23 cellular contexts compared by ENCODE assay signal in the genomic region with DNA sequence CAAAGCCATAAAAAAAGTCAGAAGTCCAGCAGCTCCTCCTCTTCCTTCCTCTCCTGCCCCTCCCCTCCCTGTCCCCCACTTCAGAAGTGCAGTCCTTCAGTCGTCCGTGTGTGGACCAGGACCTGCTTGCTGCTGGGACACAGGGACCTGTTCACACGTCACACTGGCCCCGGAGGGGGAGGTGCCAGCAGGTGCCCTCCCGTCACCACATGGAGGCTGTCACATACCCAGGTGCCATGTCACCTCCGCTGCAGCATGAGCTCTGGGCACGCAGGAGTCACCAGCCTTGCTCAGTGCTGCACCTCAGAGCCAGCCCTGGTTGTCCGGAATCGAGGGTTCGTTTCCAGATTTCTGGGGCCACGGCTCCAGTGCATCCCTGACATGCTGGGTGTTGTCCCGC. TPM values are rescaled to one million over a fixed set of nuclear protein-coding genes. Genes with fewer than 3 reads are reported as not detected.
DNase-seq lines count a peak whose midpoint lies in the region; ATAC-seq and TF ChIP-seq lines count a peak whose summit lies in the region.
"Had no signal": no experiment of that assay in that cellular context is flagged by ENCODE, and none has a peak within 500 bp of the region (broad histone marks: within the 10 kb centered on the region; RNA-seq: fewer than 3 reads in every experiment).

No MANE protein-coding gene starts in this region.

- ATAC-seq in Right ventricle myocardium superior (ENCODE audit: poor library complexity) (no peak), Right ventricle myocardium inferior (no peak), psoas muscle (peak in 2 of 4 donors; percentile 32 to 36), GM21360 (IDR thresholded peaks at IDR 0.05; ENCODE audit: unreplicated experiment) (no peak), T-helper 17 cell (no peak)
- ATAC-seq: activated CD4-positive, CD25-positive, alpha-beta regulatory T cell treated with anti-CD3 and anti-CD28 coated beads, Interleukin-2, amount 50 U/mL, for 24 hours; CD8-positive, alpha-beta T cell; natural killer cell had no signal

- H3K4me1 Mint-ChIP-seq in T-helper 17 cell, result peaks cover 19% of the 10 kb centered on the region

- H3K27ac ChIP-seq in psoas muscle, result peak overlapping the region; percentile 30
- peak overlapping the region in 1 of 2 donors; percentile 42 for H3K27ac ChIP-seq in uterus
- H3K27ac ChIP-seq: GM23248 had no signal

- no peak for TF ChIP-seq CTCF in psoas muscle (IDR thresholded peaks at IDR 0.05)
- no peak for TF ChIP-seq CTCF in uterus (IDR thresholded peaks at IDR 0.05)

- no peak overlapping the region for H3K4me3 Mint-ChIP-seq in T-helper 17 cell
- H3K4me3 Mint-ChIP-seq: activated CD4-positive, alpha-beta memory T cell treated with anti-CD3 and anti-CD28 coated beads, Interleukin-2, amount 10 ng/mL, durations not matched to agents 7 days and 5 days; CD8-positive, alpha-beta T cell; natural killer cell had no signal

- WGBS in psoas muscle, 3 donors, result 47 to 56% (median 49%) methylated on average over 12 of the region's 12 CpGs

- H3K4me3 ChIP-seq in psoas muscle, result peak overlapping the region; percentile 18
- H3K4me3 ChIP-seq in uterus, result no peak overlapping the region
- H3K4me3 ChIP-seq in HAP-1, result no peak overlapping the region
- H3K4me3 ChIP-seq: GM23248 had no signal

- H3K36me3 Mint-ChIP-seq in T-helper 17 cell (ENCODE audit: low read depth), result no peaks in the 10 kb centered on the region
- H3K36me3 Mint-ChIP-seq: natural killer cell had no signal

- H3K27me3 ChIP-seq in psoas muscle (ENCODE audit: insufficient read depth in 3 of 3, low read length in 2 of 3), result peaks cover 0 to 68% (median 18%) of the 10 kb centered on the region in 3 donors
- no peaks in the 10 kb centered on the region for H3K27me3 ChIP-seq in uterus
- H3K27me3 ChIP-seq in HAP-1 (ENCODE audit: low read depth), result peaks cover 5% of the 10 kb centered on the region; the same call in 1 of the 2 replicates

- H3K27ac Mint-ChIP-seq in T-helper 17 cell, result no peak overlapping the region
- H3K27ac Mint-ChIP-seq: activated CD4-positive, alpha-beta memory T cell treated with anti-CD3 and anti-CD28 coated beads, Interleukin-2, amount 10 ng/mL, durations not matched to agents 7 days and 5 days; CD8-positive, alpha-beta T cell had no signal

- DNase-seq in Right ventricle myocardium superior (peak; percentile 42), Right ventricle myocardium inferior (ENCODE audit: missing footprints) (no peak), kidney tubule cell (ENCODE audit: low spot score) (peak; percentile 10), psoas muscle (peak in 1 of 2 donors; percentile 65), uterus (peak in 1 of 2 donors; percentile 51), HAP-1 (ENCODE audit: low spot score in 2 of 2) (no peak), T-helper 17 cell (no peak)
- DNase-seq: activated CD4-positive, alpha-beta memory T cell treated with anti-CD3 and anti-CD28 coated beads, Interleukin-2, amount 10 ng/mL, durations not matched to agents 7 days and 5 days; AML-193; amygdala; CD8-positive, alpha-beta T cell; GDM1; GM23248; KG1; kidney glomerular epithelial cell; MM.1S; natural killer cell; NCI-H1417; NCI-H524; stimulated activated CD8-positive, alpha-beta memory T cell treated with anti-CD3 and anti-CD28 coated beads, Interleukin-4, amount 100 ng/mL, for 48 hours; T-helper 1 cell had no signal

- in situ Hi-C loops in HAP-1 (cut with MboI; ENCODE audit: low sequenced_read_pairs), result no loop called here

- peak; percentile 10 to 11 for TF ChIP-seq POLR2A in uterus (IDR thresholded peaks at IDR 0.05)

- H3K9me3 ChIP-seq in psoas muscle, result no peaks in the 10 kb centered on the region
- no peaks in the 10 kb centered on the region for H3K9me3 ChIP-seq in uterus
- no peaks in the 10 kb centered on the region for H3K9me3 ChIP-seq in HAP-1
- H3K9me3 ChIP-seq in T-helper 17 cell (ENCODE audit: control insufficient read depth, low read length, poor library complexity, severe bottlenecking), result no peaks in the 10 kb centered on the region

- intact Hi-C loops in Right ventricle myocardium superior (cut with DNase I), result no loop called here
- intact Hi-C loops in Right ventricle myocardium inferior (cut with DNase I), result no loop called here
- intact Hi-C loops in psoas muscle (cut with DNase I), result no loop called here
- intact Hi-C loops in uterus (cut with DNase I; ENCODE audit: low total_unique reads), result no loop called here

- H3K36me3 ChIP-seq in psoas muscle (ENCODE audit: insufficient read depth in 1 of 2, low read depth in 1 of 2), result no peaks in the 10 kb centered on the region
- no peaks in the 10 kb centered on the region for H3K36me3 ChIP-seq in uterus
- no peaks in the 10 kb centered on the region for H3K36me3 ChIP-seq in HAP-1 (replicated peaks)

- H3K27me3 Mint-ChIP-seq in T-helper 17 cell, result peaks cover under 1% of the 10 kb centered on the region

- H3K4me1 ChIP-seq in psoas muscle, result peaks cover 7% of the 10 kb centered on the region
- peaks cover 0 to 9% of the 10 kb centered on the region in 2 donors for H3K4me1 ChIP-seq in uterus
- H3K4me1 ChIP-seq in HAP-1, result peaks cover 7% of the 10 kb centered on the region

RNA-seq across cellular contexts. Expression of gene MCF2L, which starts 3.9 kb away (rescaled TPM):
- total RNA-seq in Right ventricle myocardium superior (38.1 TPM), Right ventricle myocardium inferior (45.9 TPM), psoas muscle (10 to 100 TPM; 14.3 to 40.5 (median 23.3) TPM), uterus (100 to 1,000 TPM in 1 of 4 donors, 10 to 100 TPM in 3; 25.0 to 103 (median 61.0) TPM), T-helper 17 cell (10 to 100 TPM in 1 of 2 donors, 1 to 10 TPM in 1; 9.7 to 13.2 TPM)
- polyA plus RNA-seq in psoas muscle, result 10 to 100 TPM in 2 of 3 donors, 1 to 10 TPM in 1; 9.1 to 22.0 (median 18.7) TPM
- total RNA-seq: GM23248 had no signal
- polyA plus RNA-seq: GM23248 had no signal

Comparison
In these comparisons a context has a peak if more than half of its experiments do, and no peak if none do; other contexts are left out.
1. DNase-seq: peak in Right ventricle myocardium superior (single experiment) and kidney tubule cell (single experiment); none in Right ventricle myocardium inferior (single experiment), HAP-1 (0 of 2) and T-helper 17 cell (0 of 3).